ENCODE assay signal across 10 cellular contexts in genomic region chr16:27579086-27579980, GRCh38. TPM values are rescaled to one million over a fixed set of nuclear protein-coding genes. Genes with fewer than 3 reads are reported as not detected.
A peak's percentile ranks its signal among the peaks of the same experiment; 100 is the strongest.
DNase-seq lines count a peak whose midpoint lies in the region; ATAC-seq and TF ChIP-seq lines count a peak whose summit lies in the region.
"Had no signal": no experiment of that assay in that cellular context is flagged by ENCODE, and none has a peak within 500 bp of the region (broad histone marks: within the 10 kb centered on the region; RNA-seq: fewer than 3 reads in every experiment).

No MANE protein-coding gene starts in this region.

- no peaks in the 10 kb centered on the region for H3K9me3 Mint-ChIP-seq in activated CD4-positive, alpha-beta T cell treated with anti-CD3 and anti-CD28 coated beads for 36 hours (ENCODE audit: low read depth)
- H3K9me3 Mint-ChIP-seq in activated CD4-positive, alpha-beta T cell treated with anti-CD3 and anti-CD28 coated beads, Interleukin-2, amount 10 ng/mL, durations not matched to agents 24 days and 14 days, result no peaks in the 10 kb centered on the region
- H3K9me3 Mint-ChIP-seq: activated T-helper 2 cell treated with anti-CD3 and anti-CD28 coated beads, Interferon-gamma antibody, Interleukin-2, Interleukin-4, amounts not matched to agents 10 μg/mL and 5 μg/mL and 100 μg/mL, durations not matched to agents 14 hours and 24 hours and 36 hours had no signal

- ATAC-seq in activated CD4-positive, alpha-beta T cell treated with anti-CD3 and anti-CD28 coated beads for 36 hours, result peak; percentile 27
- ATAC-seq in gastroesophageal sphincter (peak; percentile 4), HG03460 (IDR thresholded peaks at IDR 0.05; ENCODE audit: unreplicated experiment) (no peak)

- H3K27me3 ChIP-seq in ascending aorta (no peaks in the 10 kb centered on the region), gastroesophageal sphincter (no peaks in the 10 kb centered on the region), stomach (no peaks in the 10 kb centered on the region)

- H3K4me1 ChIP-seq in ascending aorta (peaks cover 0 to 7% of the 10 kb centered on the region in 2 donors), gastroesophageal sphincter (peaks cover 0 to 18% (median 7%) of the 10 kb centered on the region in 3 donors), stomach (peaks cover 0 to 17% (median 10%) of the 10 kb centered on the region in 4 donors)

- POLR2A ChIA-PET in activated CD4-positive, alpha-beta T cell treated with anti-CD3 and anti-CD28 coated beads for 36 hours (lab: Charles Lee), result no interaction called here

- TF ChIP-seq CTCF in ascending aorta (IDR thresholded peaks at IDR 0.05) (no peak), gastroesophageal sphincter (IDR thresholded peaks at IDR 0.05) (no peak), stomach (IDR thresholded peaks at IDR 0.05) (no peak)

- no peaks in the 10 kb centered on the region for H3K27me3 Mint-ChIP-seq in activated CD4-positive, alpha-beta T cell treated with anti-CD3 and anti-CD28 coated beads for 36 hours
- no peaks in the 10 kb centered on the region for H3K27me3 Mint-ChIP-seq in activated CD4-positive, alpha-beta T cell treated with anti-CD3 and anti-CD28 coated beads, Interleukin-2, amount 10 ng/mL, durations not matched to agents 24 days and 14 days

- peaks cover 11% of the 10 kb centered on the region for H3K4me1 Mint-ChIP-seq in activated CD4-positive, alpha-beta T cell treated with anti-CD3 and anti-CD28 coated beads for 36 hours
- peaks cover 17% of the 10 kb centered on the region for H3K4me1 Mint-ChIP-seq in activated CD4-positive, alpha-beta T cell treated with anti-CD3 and anti-CD28 coated beads, Interleukin-2, amount 10 ng/mL, durations not matched to agents 24 days and 14 days

- peaks cover 23% of the 10 kb centered on the region for H3K36me3 Mint-ChIP-seq in activated CD4-positive, alpha-beta T cell treated with anti-CD3 and anti-CD28 coated beads for 36 hours (ENCODE audit: low read depth)
- peaks cover 7% of the 10 kb centered on the region for H3K36me3 Mint-ChIP-seq in activated CD4-positive, alpha-beta T cell treated with anti-CD3 and anti-CD28 coated beads, Interleukin-2, amount 10 ng/mL, durations not matched to agents 24 days and 14 days (ENCODE audit: low read depth)

- H3K36me3 ChIP-seq in ascending aorta, result no peaks in the 10 kb centered on the region
- peaks cover 0 to 29% of the 10 kb centered on the region in 2 donors for H3K36me3 ChIP-seq in gastroesophageal sphincter
- H3K36me3 ChIP-seq in stomach, result peaks cover 0 to 43% (median 39%) of the 10 kb centered on the region in 4 donors

- CTCF ChIA-PET in activated CD4-positive, alpha-beta T cell treated with anti-CD3 and anti-CD28 coated beads for 36 hours (lab: Charles Lee), result interaction anchor here (1.2 kb wide), 1 partner anchor 10 kb away, joined by 3 read pairs; no protein-coding TSS in a partner anchor

- no peak for DNase-seq in activated CD4-positive, alpha-beta T cell treated with anti-CD3 and anti-CD28 coated beads for 36 hours
- no peak for DNase-seq in activated CD4-positive, alpha-beta T cell treated with anti-CD3 and anti-CD28 coated beads, Interleukin-2, amount 10 ng/mL, durations not matched to agents 24 days and 14 days
- DNase-seq in ascending aorta (ENCODE audit: low spot score in 2 of 2) (no peak), stomach (no peak), SHP77 (lab: John Stamatoyannopoulos, UW) (no peak)
- DNase-seq in stimulated activated CD4-positive, alpha-beta T cell treated with anti-CD3 and anti-CD28 coated beads, Interleukin-4, amount 100 ng/mL, for 24 hours, result no peak
- DNase-seq: NCI-H345 had no signal

- H3K27ac Mint-ChIP-seq in activated CD4-positive, alpha-beta T cell treated with anti-CD3 and anti-CD28 coated beads for 36 hours, result no peak overlapping the region
- H3K27ac Mint-ChIP-seq in activated CD4-positive, alpha-beta T cell treated with anti-CD3 and anti-CD28 coated beads, Interleukin-2, amount 10 ng/mL, durations not matched to agents 24 days and 14 days, result no peak overlapping the region

- peak overlapping the region; percentile 61 to 69 for H3K27ac ChIP-seq in ascending aorta
- H3K27ac ChIP-seq in gastroesophageal sphincter, result peak overlapping the region in 3 of 4 donors; percentile 57 to 73 (median 61)
- H3K27ac ChIP-seq in stomach, result peak overlapping the region in 3 of 5 donors; percentile 20 to 59 (median 52)

- TF ChIP-seq EP300 in gastroesophageal sphincter (IDR thresholded peaks at IDR 0.05) (no peak), stomach (IDR thresholded peaks at IDR 0.05) (no peak)

- intact Hi-C loops in activated CD4-positive, alpha-beta T cell treated with anti-CD3 and anti-CD28 coated beads for 36 hours (cut with DNase I, micrococcal nuclease), result no loop called here
- intact Hi-C loops in activated CD4-positive, alpha-beta T cell treated with anti-CD3 and anti-CD28 coated beads, Interleukin-2, amount 10 ng/mL, durations not matched to agents 24 days and 14 days (cut with micrococcal nuclease), result no loop called here
- intact Hi-C loops in ascending aorta (cut with DNase I) (loop anchor here (5.0 kb wide), 1 partner anchor 377 kb away; the partner anchor contains the start of gene KDM8), stomach (cut with DNase I; ENCODE audit: low total_unique reads) (no loop called here)

- H3K9me3 ChIP-seq in ascending aorta (no peaks in the 10 kb centered on the region), gastroesophageal sphincter (no peaks in the 10 kb centered on the region), stomach (no peaks in the 10 kb centered on the region)

- H3K4me3 ChIP-seq in ascending aorta (no peak overlapping the region), gastroesophageal sphincter (no peak overlapping the region), stomach (no peak overlapping the region)

- WGBS in gastroesophageal sphincter (ENCODE audit: low coverage in 1 of 2), 2 donors, result 41 to 62% methylated on average over 3 to 4 of the region's 4 CpGs
- 74 to 82% (median 76%) methylated on average over 4 of the region's 4 CpGs for WGBS in stomach, 5 donors

- H3K4me3 Mint-ChIP-seq in activated CD4-positive, alpha-beta T cell treated with anti-CD3 and anti-CD28 coated beads for 36 hours, result no peak overlapping the region
- H3K4me3 Mint-ChIP-seq in activated CD4-positive, alpha-beta T cell treated with anti-CD3 and anti-CD28 coated beads, Interleukin-2, amount 10 ng/mL, durations not matched to agents 24 days and 14 days, result no peak overlapping the region

- no peak for TF ChIP-seq POLR2A in gastroesophageal sphincter (IDR thresholded peaks at IDR 0.05)
- no peak for TF ChIP-seq POLR2A in stomach (IDR thresholded peaks at IDR 0.05)

RNA-seq across cellular contexts. Expression of gene KATNIP, which starts 29.4 kb away (rescaled TPM):
- total RNA-seq in activated CD4-positive, alpha-beta T cell treated with anti-CD3 and anti-CD28 coated beads for 36 hours, result 10 to 100 TPM; 12.3 to 12.8 TPM
- total RNA-seq in activated CD4-positive, alpha-beta T cell treated with anti-CD3 and anti-CD28 coated beads, Interleukin-2, amount 10 ng/mL, durations not matched to agents 24 days and 14 days, result 17.5 and 18.0 TPM in 2 replicates
- total RNA-seq in ascending aorta (6.6 TPM), gastroesophageal sphincter (10 to 100 TPM in 3 of 4 donors, 1 to 10 TPM in 1; 8.1 to 20.3 (median 18.3) TPM), stomach (10 to 100 TPM; 34.4 to 52.7 (median 34.5) TPM)
- polyA plus RNA-seq in stomach, result 1 to 10 TPM; 2.6 to 9.6 (median 5.9) TPM

RNA-seq across cellular contexts. Expression of gene GTF3C1, which starts 29.6 kb away (rescaled TPM):
- total RNA-seq in activated CD4-positive, alpha-beta T cell treated with anti-CD3 and anti-CD28 coated beads for 36 hours, result 10 to 100 TPM; 48.8 to 50.7 TPM
- total RNA-seq in activated CD4-positive, alpha-beta T cell treated with anti-CD3 and anti-CD28 coated beads, Interleukin-2, amount 10 ng/mL, durations not matched to agents 24 days and 14 days, result 54.3 and 56.5 TPM in 2 replicates
- total RNA-seq in ascending aorta (40.6 TPM), gastroesophageal sphincter (10 to 100 TPM; 37.0 to 57.8 (median 49.1) TPM), stomach (100 to 1,000 TPM in 1 of 5 donors, 10 to 100 TPM in 4; 44.3 to 227 (median 70.3) TPM)
- polyA plus RNA-seq in stomach, result 10 to 100 TPM; 22.3 to 65.3 (median 34.4) TPM
